18 cellular contexts compared by ENCODE assay signal in the genomic region with DNA sequence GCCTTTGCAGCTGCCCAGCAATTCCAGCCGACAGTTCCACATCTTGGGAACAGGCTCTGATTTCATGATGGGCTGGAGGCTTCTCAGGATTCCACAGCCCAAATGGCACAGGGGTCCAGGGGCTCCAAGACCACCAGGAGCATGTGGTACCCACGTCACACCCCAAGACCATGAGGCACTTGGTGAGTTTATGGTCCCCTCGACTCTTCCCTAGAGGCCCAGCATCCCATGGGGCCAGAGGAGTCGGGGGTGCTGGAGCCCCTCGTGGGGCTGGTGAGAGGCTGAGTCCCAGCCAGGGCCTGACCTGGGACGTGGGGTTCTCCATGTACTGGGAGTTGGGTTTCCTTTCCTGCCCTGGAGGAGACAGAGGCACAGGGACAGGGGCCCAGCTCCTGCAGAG. TPM values are rescaled to one million over a fixed set of nuclear protein-coding genes. Genes with fewer than 3 reads are reported as not detected.
DNase-seq lines count a peak whose midpoint lies in the region; ATAC-seq and TF ChIP-seq lines count a peak whose summit lies in the region.
"Had no signal": no experiment of that assay in that cellular context is flagged by ENCODE, and none has a peak within 500 bp of the region (broad histone marks: within the 10 kb centered on the region; RNA-seq: fewer than 3 reads in every experiment).

No MANE protein-coding gene starts in this region.

- peak; percentile 32 for DNase-seq in activated CD8-positive, alpha-beta memory T cell treated with anti-CD3 and anti-CD28 coated beads, Interleukin-2, amount 10 ng/mL, durations not matched to agents 7 days and 5 days
- no peak for DNase-seq in activated CD8-positive, alpha-beta memory T cell treated with anti-CD3 and anti-CD28 coated beads, Interleukin-2, amount 50 U/mL, for 48 hours
- DNase-seq in islet precursor cell (peak; percentile 42), Peyer's patch (no peak), NCI-H187 (lab: John Stamatoyannopoulos, UW) (no peak), mesendoderm (no peak)
- DNase-seq: 8988T; CD8-positive, alpha-beta memory T cell; COR-L47; H9 had no signal

- peaks cover 5% of the 10 kb centered on the region for H3K4me1 Mint-ChIP-seq in activated CD8-positive, alpha-beta memory T cell treated with anti-CD3 and anti-CD28 coated beads, Interleukin-2, amount 10 ng/mL, durations not matched to agents 7 days and 5 days
- peaks cover 17% of the 10 kb centered on the region for H3K4me1 Mint-ChIP-seq in activated T-helper 17 cell treated with anti-CD3 and anti-CD28 coated beads, Interleukin-2, amount 50 U/mL, for 72 hours

- H2BK120ac ChIP-seq in mesendoderm (ENCODE audit: low read depth, low read length), result no peak overlapping the region

- no peak overlapping the region for H3K18ac ChIP-seq in mesendoderm (ENCODE audit: low read length)

- H3K27me3 ChIP-seq in Peyer's patch (no peaks in the 10 kb centered on the region), mesendoderm (ENCODE audit: insufficient read depth, low read length, poor library complexity) (no peaks in the 10 kb centered on the region)
- H3K27me3 ChIP-seq: BLaER1 treated with 17β-estradiol and CSF1 and Interleukin-3, amounts not matched to agents 10 nM and 100 nM had no signal

- H3K4me2 ChIP-seq in mesendoderm (ENCODE audit: low read length), result no peak overlapping the region

- no peak overlapping the region for H3K4me3 ChIP-seq in Peyer's patch
- H3K4me3 ChIP-seq in mesendoderm (ENCODE audit: low read length), result no peak overlapping the region
- H3K4me3 ChIP-seq: BLaER1 treated with 17β-estradiol and CSF1 and Interleukin-3, amounts not matched to agents 10 nM and 100 nM had no signal

- H3K36me3 Mint-ChIP-seq in activated CD8-positive, alpha-beta memory T cell treated with anti-CD3 and anti-CD28 coated beads, Interleukin-2, amount 10 ng/mL, durations not matched to agents 7 days and 5 days, result no peaks in the 10 kb centered on the region
- no peaks in the 10 kb centered on the region for H3K36me3 Mint-ChIP-seq in activated T-helper 17 cell treated with anti-CD3 and anti-CD28 coated beads, Interleukin-2, amount 50 U/mL, for 72 hours (ENCODE audit: low read depth)
- H3K36me3 Mint-ChIP-seq: CD8-positive, alpha-beta memory T cell had no signal

- TF ChIP-seq POLR2A in Peyer's patch (IDR thresholded peaks at IDR 0.05), result no peak

- no peak overlapping the region for H3K4me3 Mint-ChIP-seq in activated CD8-positive, alpha-beta memory T cell treated with anti-CD3 and anti-CD28 coated beads, Interleukin-2, amount 10 ng/mL, durations not matched to agents 7 days and 5 days
- no peak overlapping the region for H3K4me3 Mint-ChIP-seq in activated T-helper 17 cell treated with anti-CD3 and anti-CD28 coated beads, Interleukin-2, amount 50 U/mL, for 72 hours
- H3K4me3 Mint-ChIP-seq: H9 had no signal

- no peaks in the 10 kb centered on the region for H3K4me1 ChIP-seq in Peyer's patch
- H3K4me1 ChIP-seq in mesendoderm (ENCODE audit: control insufficient read depth, low read depth, low read length), result no peaks in the 10 kb centered on the region

- no peaks in the 10 kb centered on the region for H3K79me2 ChIP-seq in mesendoderm (ENCODE audit: control insufficient read depth, insufficient read depth, low read length)

- H3K27ac ChIP-seq in Peyer's patch, result no peak overlapping the region
- no peak overlapping the region for H3K27ac ChIP-seq in mesendoderm (ENCODE audit: low read depth, low read length)
- H3K27ac ChIP-seq: HL-60 had no signal

- no peak overlapping the region for H4K8ac ChIP-seq in mesendoderm (ENCODE audit: low read depth, low read length)

- H3K36me3 ChIP-seq in Peyer's patch (no peaks in the 10 kb centered on the region), mesendoderm (ENCODE audit: control insufficient read depth, insufficient read depth, low read length) (no peaks in the 10 kb centered on the region)
- H3K36me3 ChIP-seq: BLaER1 treated with 17β-estradiol and CSF1 and Interleukin-3, amounts not matched to agents 10 nM and 100 nM had no signal

- peaks cover 2% of the 10 kb centered on the region for H3K9me3 Mint-ChIP-seq in activated CD8-positive, alpha-beta memory T cell treated with anti-CD3 and anti-CD28 coated beads, Interleukin-2, amount 10 ng/mL, durations not matched to agents 7 days and 5 days (ENCODE audit: low read depth)
- no peaks in the 10 kb centered on the region for H3K9me3 Mint-ChIP-seq in activated T-helper 17 cell treated with anti-CD3 and anti-CD28 coated beads, Interleukin-2, amount 50 U/mL, for 72 hours

- WGBS in mesendoderm (ENCODE audit: extremely low coverage, insufficient coverage, low lambda C conversion rate), result no CpG with 5 or more reads among the region's 6 CpGs

- no peak overlapping the region for H3K56ac ChIP-seq in mesendoderm (ENCODE audit: low read length)

- no peak overlapping the region for H4K5ac ChIP-seq in mesendoderm (ENCODE audit: low read length)

- H3K27me3 Mint-ChIP-seq in activated CD8-positive, alpha-beta memory T cell treated with anti-CD3 and anti-CD28 coated beads, Interleukin-2, amount 10 ng/mL, durations not matched to agents 7 days and 5 days, result no peaks in the 10 kb centered on the region
- no peaks in the 10 kb centered on the region for H3K27me3 Mint-ChIP-seq in activated T-helper 17 cell treated with anti-CD3 and anti-CD28 coated beads, Interleukin-2, amount 50 U/mL, for 72 hours
- H3K27me3 Mint-ChIP-seq: CD8-positive, alpha-beta memory T cell had no signal

- H2BK5ac ChIP-seq in mesendoderm (ENCODE audit: low read length), result no peak overlapping the region

- H2BK15ac ChIP-seq in mesendoderm (replicated peaks; ENCODE audit: low read depth), result no peak overlapping the region

- CTCF ChIA-PET in activated CD8-positive, alpha-beta memory T cell treated with anti-CD3 and anti-CD28 coated beads, Interleukin-2, amount 10 ng/mL, durations not matched to agents 7 days and 5 days (lab: Charles Lee), result no interaction called here

- no peak overlapping the region for H3K4ac ChIP-seq in mesendoderm (ENCODE audit: low read depth, low read length)

- H3K9me3 ChIP-seq in Peyer's patch, result no peaks in the 10 kb centered on the region

- H3K79me1 ChIP-seq in mesendoderm (ENCODE audit: low read length), result no peaks in the 10 kb centered on the region

- H2AK5ac ChIP-seq in mesendoderm (ENCODE audit: low read length), result no peak overlapping the region

- ATAC-seq in activated CD8-positive, alpha-beta memory T cell treated with anti-CD3 and anti-CD28 coated beads, Interleukin-2, amount 10 ng/mL, durations not matched to agents 7 days and 5 days, result no peak
- no peak for ATAC-seq in activated T-helper 17 cell treated with anti-CD3 and anti-CD28 coated beads, Interleukin-2, amount 50 U/mL, for 72 hours (replicated peaks)
- ATAC-seq in HG02610 (IDR thresholded peaks at IDR 0.05; ENCODE audit: unreplicated experiment), result no peak

- H3K9ac ChIP-seq in mesendoderm (ENCODE audit: low read length), result no peak overlapping the region
- H3K9ac ChIP-seq: BLaER1 treated with 17β-estradiol and CSF1 and Interleukin-3, amounts not matched to agents 10 nM and 100 nM had no signal

- no peak for TF ChIP-seq CTCF in Peyer's patch (IDR thresholded peaks at IDR 0.05)

- no peak overlapping the region for H3K23ac ChIP-seq in mesendoderm (ENCODE audit: low read length)

- H3K27ac Mint-ChIP-seq in activated CD8-positive, alpha-beta memory T cell treated with anti-CD3 and anti-CD28 coated beads, Interleukin-2, amount 10 ng/mL, durations not matched to agents 7 days and 5 days, result no peak overlapping the region
- peak overlapping the region; percentile 76 for H3K27ac Mint-ChIP-seq in activated T-helper 17 cell treated with anti-CD3 and anti-CD28 coated beads, Interleukin-2, amount 50 U/mL, for 72 hours
- H3K27ac Mint-ChIP-seq: H9 had no signal

RNA-seq across cellular contexts. Expression of a gene that starts 10.1 kb away (rescaled TPM):
- total RNA-seq in activated CD8-positive, alpha-beta memory T cell treated with anti-CD3 and anti-CD28 coated beads, Interleukin-2, amount 10 ng/mL, durations not matched to agents 7 days and 5 days, result not detected
- total RNA-seq in activated T-helper 17 cell treated with anti-CD3 and anti-CD28 coated beads, Interleukin-2, amount 50 U/mL, for 72 hours, result not detected
- not detected for total RNA-seq in Peyer's patch
- polyA plus RNA-seq in mesendoderm (2013, experiment 1 of 2), result not detected
- not detected for polyA plus RNA-seq in mesendoderm (2013, experiment 2 of 2)
- total RNA-seq: A673; CD8-positive, alpha-beta memory T cell; H1; H9; HT1080 had no signal
- polyA plus RNA-seq: AG04450; CD8-positive, alpha-beta memory T cell; H1 had no signal

RNA-seq across cellular contexts. Expression of a gene that starts 16.5 kb away (rescaled TPM):
- not detected for total RNA-seq in activated CD8-positive, alpha-beta memory T cell treated with anti-CD3 and anti-CD28 coated beads, Interleukin-2, amount 10 ng/mL, durations not matched to agents 7 days and 5 days
- under 1 TPM; 0.15 to 0.26 TPM for total RNA-seq in activated T-helper 17 cell treated with anti-CD3 and anti-CD28 coated beads, Interleukin-2, amount 50 U/mL, for 72 hours
- total RNA-seq in Peyer's patch, result not detected
- polyA plus RNA-seq in mesendoderm (2013, experiment 1 of 2), result not detected
- polyA plus RNA-seq in mesendoderm (2013, experiment 2 of 2), result not detected
- total RNA-seq: A673; CD8-positive, alpha-beta memory T cell; H1; H9; HT1080 had no signal
- polyA plus RNA-seq: AG04450, H1 had no signal

RNA-seq across cellular contexts. Expression of a gene that starts 23.0 kb away (rescaled TPM):
- total RNA-seq in activated CD8-positive, alpha-beta memory T cell treated with anti-CD3 and anti-CD28 coated beads, Interleukin-2, amount 10 ng/mL, durations not matched to agents 7 days and 5 days, result not detected
- total RNA-seq in activated T-helper 17 cell treated with anti-CD3 and anti-CD28 coated beads, Interleukin-2, amount 50 U/mL, for 72 hours, result not detected
- not detected for total RNA-seq in Peyer's patch
- not detected for polyA plus RNA-seq in mesendoderm (2013, experiment 1 of 2)
- not detected for polyA plus RNA-seq in mesendoderm (2013, experiment 2 of 2)
- total RNA-seq: A673; CD8-positive, alpha-beta memory T cell; H1; H9; HT1080 had no signal
- polyA plus RNA-seq: AG04450, H1 had no signal

RNA-seq across cellular contexts. Expression of a gene that starts 25.0 kb away (rescaled TPM):
- total RNA-seq in activated CD8-positive, alpha-beta memory T cell treated with anti-CD3 and anti-CD28 coated beads, Interleukin-2, amount 10 ng/mL, durations not matched to agents 7 days and 5 days, result not detected
- not detected for total RNA-seq in activated T-helper 17 cell treated with anti-CD3 and anti-CD28 coated beads, Interleukin-2, amount 50 U/mL, for 72 hours
- total RNA-seq in Peyer's patch, result not detected
- polyA plus RNA-seq in mesendoderm (2013, experiment 1 of 2), result not detected
- polyA plus RNA-seq in mesendoderm (2013, experiment 2 of 2), result not detected
- total RNA-seq: A673; CD8-positive, alpha-beta memory T cell; H1; H9; HT1080 had no signal
- polyA plus RNA-seq: AG04450; CD8-positive, alpha-beta memory T cell; H1 had no signal

RNA-seq across cellular contexts. Expression of a gene that starts 44.0 kb away (rescaled TPM):
- total RNA-seq in activated CD8-positive, alpha-beta memory T cell treated with anti-CD3 and anti-CD28 coated beads, Interleukin-2, amount 10 ng/mL, durations not matched to agents 7 days and 5 days, result not detected
- total RNA-seq in activated T-helper 17 cell treated with anti-CD3 and anti-CD28 coated beads, Interleukin-2, amount 50 U/mL, for 72 hours, result not detected
- not detected for total RNA-seq in Peyer's patch
- polyA plus RNA-seq in mesendoderm (2013, experiment 1 of 2), result not detected
- not detected for polyA plus RNA-seq in mesendoderm (2013, experiment 2 of 2)
- total RNA-seq: A673; CD8-positive, alpha-beta memory T cell; H1; H9; HT1080 had no signal
- polyA plus RNA-seq: AG04450; CD8-positive, alpha-beta memory T cell; H1 had no signal

Comparison
In these comparisons a context has a peak if more than half of its experiments do, and no peak if none do; other contexts are left out.
1. DNase-seq: peak in activated CD8-positive, alpha-beta memory T cell treated with anti-CD3 and anti-CD28 coated beads, Interleukin-2, amount 10 ng/mL, durations not matched to agents 7 days and 5 days (single experiment) and islet precursor cell (single experiment); none in activated CD8-positive, alpha-beta memory T cell treated with anti-CD3 and anti-CD28 coated beads, Interleukin-2, amount 50 U/mL, for 48 hours (single experiment), Peyer's patch (0 of 3), NCI-H187 (0 of 2) and mesendoderm (single experiment).